1 cellular context compared by ENCODE assay signal in genomic region chr6:156782691-156783320, GRCh38.
TF ChIP-seq lines count a peak whose summit lies in the region.

No MANE protein-coding gene starts in this region.

TF ChIP-seq in SK-N-SH treated with all-trans-retinoic acid at 6 μM for 48 hours, 23 proteins besides CTCF, POLR2A, EP300 and RAD21 (continued from another document):
- no peak for TF ChIP-seq CREB5 (CRISPR knock-in tag; IDR thresholded peaks at IDR 0.05; ENCODE audit: low read depth)
- no peak for TF ChIP-seq RARB (CRISPR knock-in tag; IDR thresholded peaks at IDR 0.05)
- no peak for TF ChIP-seq BACH2 (CRISPR knock-in tag; IDR thresholded peaks at IDR 0.05; ENCODE audit: borderline replicate concordance)
- TF ChIP-seq ESRRG (CRISPR knock-in tag; IDR thresholded peaks at IDR 0.05) = no peak
- TF ChIP-seq ZFP30 (CRISPR knock-in tag; IDR thresholded peaks at IDR 0.05) = no peak
- TF ChIP-seq ISL1 (CRISPR knock-in tag; IDR thresholded peaks at IDR 0.05) = no peak
- no peak for TF ChIP-seq ZNF565 (CRISPR knock-in tag; conservative IDR thresholded peaks at IDR 0.05; ENCODE audit: low read depth)
- TF ChIP-seq ZNF70 (CRISPR knock-in tag; IDR thresholded peaks at IDR 0.05) = no peak
- TF ChIP-seq ARNTL (CRISPR knock-in tag; IDR thresholded peaks at IDR 0.05; ENCODE audit: borderline replicate concordance, low read depth) = no peak
- TF ChIP-seq OSR1 (CRISPR knock-in tag; IDR thresholded peaks at IDR 0.05) = no peak
- no peak for TF ChIP-seq CSDC2 (CRISPR knock-in tag; IDR thresholded peaks at IDR 0.05)
- no peak for TF ChIP-seq TOX (CRISPR knock-in tag; IDR thresholded peaks at IDR 0.05; ENCODE audit: borderline replicate concordance)
- no peak for TF ChIP-seq TCF4 (CRISPR knock-in tag; IDR thresholded peaks at IDR 0.05; ENCODE audit: borderline replicate concordance)
- no peak for TF ChIP-seq SNAI2 (CRISPR knock-in tag; IDR thresholded peaks at IDR 0.05)
